In the genomic region with DNA sequence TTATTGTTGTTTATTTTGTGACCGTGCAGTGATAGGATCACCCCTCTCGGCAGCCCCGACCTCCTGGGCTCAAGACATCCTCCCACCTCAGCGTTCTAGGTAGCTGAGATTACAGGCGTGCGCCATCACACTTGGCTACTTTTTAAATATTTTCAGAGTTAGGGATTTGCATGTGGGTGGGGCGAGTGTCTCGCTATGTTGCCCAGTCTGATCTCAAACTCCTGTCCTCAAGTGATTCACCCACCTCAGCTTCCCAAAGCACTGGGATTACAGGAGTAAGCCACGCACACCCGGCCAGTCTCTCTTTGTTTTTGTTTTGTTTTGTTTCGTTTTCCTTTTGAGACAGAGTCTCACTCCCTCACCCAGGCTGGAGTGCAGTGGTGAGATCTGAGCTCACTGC, we compare ENCODE assay signal across 8 cellular contexts. TPM values are rescaled to one million over a fixed set of nuclear protein-coding genes. Genes with fewer than 3 reads are reported as not detected.
DNase-seq lines count a peak whose midpoint lies in the region; ATAC-seq, FAIRE-seq and TF ChIP-seq lines count a peak whose summit lies in the region.
"Had no signal": no experiment of that assay in that cellular context is flagged by ENCODE, and none has a peak within 500 bp of the region (broad histone marks: within the 10 kb centered on the region; RNA-seq: fewer than 3 reads in every experiment).

No MANE protein-coding gene starts in this region.

- peaks cover 29% of the 10 kb centered on the region; the same call in 1 of the 2 replicates for H3K79me2 ChIP-seq in KMS-11 (ENCODE audit: insufficient read depth, low read depth)

- peak overlapping the region; percentile 100 for H3K27ac Mint-ChIP-seq in central memory CD8-positive, alpha-beta T cell (ENCODE audit: low read depth)

- H3K36me3 ChIP-seq in BLaER1 (peaks cover 20% of the 10 kb centered on the region), KMS-11 (ENCODE audit: insufficient read depth) (no peaks in the 10 kb centered on the region), pancreas (peaks cover 0 to 5% (median 2%) of the 10 kb centered on the region in 3 donors)

- peaks cover 22% of the 10 kb centered on the region for H4K20me1 ChIP-seq in BLaER1
- no peaks in the 10 kb centered on the region for H4K20me1 ChIP-seq in KMS-11 (ENCODE audit: insufficient read depth)

- H3K27ac ChIP-seq in BLaER1 (no peak overlapping the region), KMS-11 (no peak overlapping the region), pancreas (no peak overlapping the region)

- H3K4me2 ChIP-seq in BLaER1, result peak overlapping the region; percentile 78; the same call in 1 of the 2 replicates
- no peak overlapping the region for H3K4me2 ChIP-seq in KMS-11

- no peak for ATAC-seq in central memory CD8-positive, alpha-beta T cell (replicated peaks; ENCODE audit: extremely low read depth, poor library complexity, severe bottlenecking)
- ATAC-seq in Right ventricle myocardium inferior, result no peak
- ATAC-seq in pancreas, result no peak

- TF ChIP-seq CTCF in KMS-11 (conservative IDR thresholded peaks at IDR 0.05; ENCODE audit: low read depth, low read length) (no peak), pancreas (IDR thresholded peaks at IDR 0.05) (no peak)

- WGBS in pancreas, 2 donors, result 84 to 86% methylated on average over 11 of the region's 11 CpGs

- H3K27me3 Mint-ChIP-seq in central memory CD8-positive, alpha-beta T cell, result no peaks in the 10 kb centered on the region

- peaks cover 34% of the 10 kb centered on the region for H3K36me3 Mint-ChIP-seq in central memory CD8-positive, alpha-beta T cell (ENCODE audit: insufficient read depth)

- FAIRE-seq in pancreas (lab: Jason Lieb, UNC), result no peak

- H3K9me3 ChIP-seq in BLaER1 (no peaks in the 10 kb centered on the region), pancreas (no peaks in the 10 kb centered on the region)

- H2AFZ ChIP-seq in KMS-11 (ENCODE audit: low read depth), result peak overlapping the region; percentile 16; the same call in 1 of the 2 replicates

- DNase-seq in central memory CD8-positive, alpha-beta T cell (ENCODE audit: low spot score in 2 of 2), result no peak
- DNase-seq in mesenteric fat pad (ENCODE audit: low spot score), result no peak
- DNase-seq in Right ventricle myocardium inferior (ENCODE audit: missing footprints), result no peak
- no peak for DNase-seq in pancreas
- DNase-seq: effector CD8-positive, alpha-beta T cell; NCI-H1436 had no signal

- H3K4me1 ChIP-seq in BLaER1 (peaks cover 19% of the 10 kb centered on the region), KMS-11 (ENCODE audit: low read depth, poor library complexity, severe bottlenecking) (peaks cover 16% of the 10 kb centered on the region), pancreas (peaks cover 0 to 8% (median 8%) of the 10 kb centered on the region in 3 donors)

- no peak overlapping the region for H3K4me3 ChIP-seq in BLaER1
- no peak overlapping the region for H3K4me3 ChIP-seq in KMS-11 (IDR thresholded peaks at IDR 0.05; ENCODE audit: insufficient read depth, low read depth, low read length)
- no peak overlapping the region for H3K4me3 ChIP-seq in pancreas

- H3K27me3 ChIP-seq in BLaER1 (no peaks in the 10 kb centered on the region), KMS-11 (ENCODE audit: insufficient read depth, low read depth) (no peaks in the 10 kb centered on the region), pancreas (no peaks in the 10 kb centered on the region)

- intact Hi-C loops in Right ventricle myocardium inferior (cut with DNase I), result no loop called here
- intact Hi-C loops in pancreas (cut with DNase I), result no loop called here

- H3K4me3 Mint-ChIP-seq in central memory CD8-positive, alpha-beta T cell, result peak overlapping the region; percentile 93

- H3K9ac ChIP-seq in BLaER1 (no peak overlapping the region), KMS-11 (no peak overlapping the region)

- peaks cover 17% of the 10 kb centered on the region for H3K4me1 Mint-ChIP-seq in central memory CD8-positive, alpha-beta T cell

- H3K9me3 Mint-ChIP-seq in central memory CD8-positive, alpha-beta T cell, result no peaks in the 10 kb centered on the region

RNA-seq across cellular contexts. Expression of a gene that starts 1.2 kb away (rescaled TPM):
- total RNA-seq in mesenteric fat pad (19.0 TPM), Right ventricle myocardium inferior (9.6 TPM), pancreas (10 to 100 TPM in 3 of 6 donors, 1 to 10 TPM in 3; 5.8 to 12.9 (median 9.5) TPM)
- 1 to 10 TPM; 4.5 to 4.6 TPM for polyA plus RNA-seq in pancreas

RNA-seq across cellular contexts. Expression of a gene that starts 7.9 kb away (rescaled TPM):
- total RNA-seq in mesenteric fat pad, result 286 TPM
- total RNA-seq in Right ventricle myocardium inferior, result 105 TPM
- total RNA-seq in pancreas, result 100 to 1,000 TPM; 106 to 210 (median 152) TPM
- 10 to 100 TPM; 88.1 to 93.1 TPM for polyA plus RNA-seq in pancreas

RNA-seq across cellular contexts. Expression of a gene that starts 10.7 kb away (rescaled TPM):
- 36.9 TPM for total RNA-seq in mesenteric fat pad
- total RNA-seq in Right ventricle myocardium inferior, result 33.0 TPM
- 10 to 100 TPM; 13.2 to 21.3 (median 16.9) TPM for total RNA-seq in pancreas
- 10 to 100 TPM; 56.3 to 70.8 TPM for polyA plus RNA-seq in pancreas

RNA-seq across cellular contexts. Expression of a gene that starts 10.8 kb away (rescaled TPM):
- total RNA-seq in mesenteric fat pad (13.8 TPM), Right ventricle myocardium inferior (4.9 TPM), pancreas (10 to 100 TPM in 1 of 6 donors, 1 to 10 TPM in 5; 4.0 to 11.0 (median 7.3) TPM)
- 10 to 100 TPM; 19.6 to 25.4 TPM for polyA plus RNA-seq in pancreas

RNA-seq across cellular contexts. Expression of a gene that starts 17.2 kb away (rescaled TPM):
- total RNA-seq in mesenteric fat pad (7.4 TPM), Right ventricle myocardium inferior (8.1 TPM), pancreas (1 to 10 TPM; 3.2 to 4.9 (median 3.6) TPM)
- polyA plus RNA-seq in pancreas, result 10 to 100 TPM; 14.1 to 17.3 TPM
